29 cellular contexts compared by ENCODE assay signal in the genomic region with DNA sequence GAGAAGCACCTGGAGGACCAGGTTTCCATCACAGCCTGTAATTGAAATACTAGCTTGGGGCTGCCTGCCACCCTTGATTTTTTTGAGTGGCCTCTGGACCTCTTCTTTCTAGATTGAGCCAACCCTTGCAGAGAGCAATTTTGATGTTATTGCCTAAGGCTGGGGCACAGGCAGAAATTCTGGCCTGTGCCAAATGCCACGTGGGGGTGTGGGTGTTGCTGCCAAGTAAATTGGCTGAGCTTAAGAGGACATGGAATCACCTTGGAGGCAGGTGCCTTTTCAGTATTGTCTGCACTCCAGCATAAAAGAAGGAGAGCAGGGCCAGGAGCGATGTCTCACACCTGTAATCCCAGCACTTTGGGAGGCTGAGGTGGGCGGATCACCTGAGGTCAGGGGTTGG.
"Had no signal": no experiment of that assay in that cellular context is flagged by ENCODE, and none has a peak within 500 bp of the region (broad histone marks: within the 10 kb centered on the region; RNA-seq: fewer than 3 reads in every experiment).

No MANE protein-coding gene starts in this region.

- H3K27ac ChIP-seq: ascending aorta, coronary artery, dorsolateral prefrontal cortex had no signal

- H3K9me3 Mint-ChIP-seq: activated CD4-positive, alpha-beta memory T cell treated with anti-CD3 and anti-CD28 coated beads for 36 hours; activated CD4-positive, alpha-beta T cell treated with anti-CD3 and anti-CD28 coated beads, Interleukin-2, amount 10 ng/mL, durations not matched to agents 24 days and 14 days; activated naive CD4-positive, alpha-beta T cell treated with anti-CD3 and anti-CD28 coated beads, Interleukin-2, amount 10 ng/mL, durations not matched to agents 7 days and 5 days; activated naive CD4-positive, alpha-beta T cell treated with anti-CD3 and anti-CD28 coated beads, Interleukin-2, amount 50 U/mL, for 72 hours; activated T-helper 1 cell treated with anti-CD3 and anti-CD28 coated beads, Interleukin-12 subunit alpha, Interleukin-12 subunit beta, Interleukin-2, Interleukin-4 antibody, amounts not matched to agents 30 ng/mL and 10 ng/mL and 1 ng/mL, durations not matched to agents 14 hours and 24 hours and 36 hours; activated T-helper 2 cell treated with anti-CD3 and anti-CD28 coated beads, Interferon-gamma antibody, Interleukin-2, Interleukin-4, amounts not matched to agents 10 μg/mL and 5 μg/mL and 100 μg/mL, durations not matched to agents 14 hours and 24 hours and 36 hours; central memory CD8-positive, alpha-beta T cell; dendritic cell treated with granulocyte-macrophage colony-stimulating factor and Interleukin-4, amounts not matched to agents 40 ng/mL and 50 ng/mL, for 4 days; T-helper 2 cell treated with Interferon-gamma antibody and Interleukin-4, amounts not matched to agents 5 μg/mL and 100 μg/mL, for 36 hours had no signal

- H3K4me3 Mint-ChIP-seq: activated CD4-positive, alpha-beta memory T cell treated with anti-CD3 and anti-CD28 coated beads for 36 hours; activated CD4-positive, alpha-beta T cell treated with anti-CD3 and anti-CD28 coated beads for 36 hours; activated CD4-positive, alpha-beta T cell treated with anti-CD3 and anti-CD28 coated beads, Interleukin-2, amount 10 ng/mL, durations not matched to agents 24 days and 14 days; activated CD8-positive, alpha-beta memory T cell treated with anti-CD3 and anti-CD28 coated beads, Interleukin-2, amount 10 ng/mL, durations not matched to agents 7 days and 5 days; activated CD8-positive, alpha-beta T cell treated with anti-CD3 and anti-CD28 coated beads, Interleukin-2, amount 10 ng/mL, durations not matched to agents 7 days and 5 days; activated naive CD4-positive, alpha-beta T cell treated with anti-CD3 and anti-CD28 coated beads, Interleukin-2, amount 10 ng/mL, durations not matched to agents 7 days and 5 days; activated naive CD8-positive, alpha-beta T cell treated with anti-CD3 and anti-CD28 coated beads, Interleukin-2, amount 10 ng/mL, durations not matched to agents 7 days and 5 days; activated T-helper 1 cell treated with anti-CD3 and anti-CD28 coated beads, Interleukin-12 subunit alpha, Interleukin-12 subunit beta, Interleukin-2, Interleukin-4 antibody, amounts not matched to agents 30 ng/mL and 10 ng/mL and 1 ng/mL, durations not matched to agents 14 hours and 24 hours and 36 hours; brain; central memory CD8-positive, alpha-beta T cell; dendritic cell treated with granulocyte-macrophage colony-stimulating factor and Interleukin-4, amounts not matched to agents 40 ng/mL and 50 ng/mL, for 4 days; endodermal cell; T-helper 2 cell treated with Interferon-gamma antibody and Interleukin-4, amounts not matched to agents 5 μg/mL and 100 μg/mL, for 36 hours had no signal

- H3K27me3 ChIP-seq: ascending aorta had no signal

- H3K4me3 ChIP-seq: ascending aorta, coronary artery, dorsolateral prefrontal cortex had no signal

- H3K36me3 Mint-ChIP-seq: activated CD4-positive, alpha-beta memory T cell treated with anti-CD3 and anti-CD28 coated beads for 36 hours; activated CD8-positive, alpha-beta memory T cell treated with anti-CD3 and anti-CD28 coated beads, Interleukin-2, amount 10 ng/mL, durations not matched to agents 7 days and 5 days; activated naive CD4-positive, alpha-beta T cell treated with anti-CD3 and anti-CD28 coated beads, Interleukin-2, amount 10 ng/mL, durations not matched to agents 7 days and 5 days; activated naive CD4-positive, alpha-beta T cell treated with anti-CD3 and anti-CD28 coated beads, Interleukin-2, amount 50 U/mL, for 72 hours; activated naive CD8-positive, alpha-beta T cell treated with anti-CD3 and anti-CD28 coated beads, Interleukin-2, amount 10 ng/mL, durations not matched to agents 7 days and 5 days; brain had no signal

- H3K27me3 Mint-ChIP-seq: activated CD4-positive, alpha-beta memory T cell treated with anti-CD3 and anti-CD28 coated beads for 36 hours; activated CD4-positive, alpha-beta T cell treated with anti-CD3 and anti-CD28 coated beads for 36 hours; activated CD4-positive, alpha-beta T cell treated with anti-CD3 and anti-CD28 coated beads, Interleukin-2, amount 10 ng/mL, durations not matched to agents 24 days and 14 days; activated CD8-positive, alpha-beta memory T cell treated with anti-CD3 and anti-CD28 coated beads, Interleukin-2, amount 10 ng/mL, durations not matched to agents 7 days and 5 days; activated naive CD4-positive, alpha-beta T cell treated with anti-CD3 and anti-CD28 coated beads, Interleukin-2, amount 10 ng/mL, durations not matched to agents 7 days and 5 days; activated naive CD8-positive, alpha-beta T cell treated with anti-CD3 and anti-CD28 coated beads, Interleukin-2, amount 10 ng/mL, durations not matched to agents 7 days and 5 days; central memory CD8-positive, alpha-beta T cell; dendritic cell treated with granulocyte-macrophage colony-stimulating factor and Interleukin-4, amounts not matched to agents 40 ng/mL and 50 ng/mL, for 4 days had no signal

- H3K27ac Mint-ChIP-seq: activated CD4-positive, alpha-beta memory T cell treated with anti-CD3 and anti-CD28 coated beads for 36 hours; activated CD4-positive, alpha-beta T cell treated with anti-CD3 and anti-CD28 coated beads for 36 hours; activated CD4-positive, alpha-beta T cell treated with anti-CD3 and anti-CD28 coated beads, Interleukin-2, amount 10 ng/mL, durations not matched to agents 24 days and 14 days; activated CD8-positive, alpha-beta memory T cell treated with anti-CD3 and anti-CD28 coated beads, Interleukin-2, amount 10 ng/mL, durations not matched to agents 7 days and 5 days; activated CD8-positive, alpha-beta T cell treated with anti-CD3 and anti-CD28 coated beads, Interleukin-2, amount 10 ng/mL, durations not matched to agents 7 days and 5 days; activated naive CD4-positive, alpha-beta T cell treated with anti-CD3 and anti-CD28 coated beads, Interleukin-2, amount 10 ng/mL, durations not matched to agents 7 days and 5 days; activated naive CD4-positive, alpha-beta T cell treated with anti-CD3 and anti-CD28 coated beads, Interleukin-2, amount 50 U/mL, for 72 hours; activated naive CD8-positive, alpha-beta T cell treated with anti-CD3 and anti-CD28 coated beads, Interleukin-2, amount 10 ng/mL, durations not matched to agents 7 days and 5 days; activated T-helper 1 cell treated with anti-CD3 and anti-CD28 coated beads, Interleukin-12 subunit alpha, Interleukin-12 subunit beta, Interleukin-2, Interleukin-4 antibody, amounts not matched to agents 30 ng/mL and 10 ng/mL and 1 ng/mL, durations not matched to agents 14 hours and 24 hours and 36 hours; activated T-helper 2 cell treated with anti-CD3 and anti-CD28 coated beads, Interferon-gamma antibody, Interleukin-2, Interleukin-4, amounts not matched to agents 10 μg/mL and 5 μg/mL and 100 μg/mL, durations not matched to agents 14 hours and 24 hours and 36 hours; brain; dendritic cell treated with granulocyte-macrophage colony-stimulating factor and Interleukin-4, amounts not matched to agents 40 ng/mL and 50 ng/mL, for 4 days; endodermal cell; T-helper 2 cell treated with Interferon-gamma antibody and Interleukin-4, amounts not matched to agents 5 μg/mL and 100 μg/mL, for 36 hours had no signal

- H3K36me3 ChIP-seq: ascending aorta had no signal

- H3K4me1 ChIP-seq: ascending aorta had no signal

- H3K9me3 ChIP-seq: ascending aorta had no signal

- DNase-seq: activated CD4-positive, alpha-beta memory T cell treated with anti-CD3 and anti-CD28 coated beads for 36 hours; activated CD4-positive, alpha-beta T cell treated with anti-CD3 and anti-CD28 coated beads for 36 hours; activated CD4-positive, alpha-beta T cell treated with anti-CD3 and anti-CD28 coated beads, Interleukin-2, amount 10 ng/mL, durations not matched to agents 24 days and 14 days; activated CD4-positive, CD25-positive, alpha-beta regulatory T cell; activated CD4-positive, CD25-positive, alpha-beta regulatory T cell treated with anti-CD3 and anti-CD28 coated beads, Interleukin-2, amount 50 U/mL, for 72 hours; activated CD8-positive, alpha-beta memory T cell treated with anti-CD3 and anti-CD28 coated beads, Interleukin-2, amount 10 ng/mL, durations not matched to agents 7 days and 5 days; activated CD8-positive, alpha-beta memory T cell treated with anti-CD3 and anti-CD28 coated beads, Interleukin-2, amount 50 U/mL, for 4 hours; activated CD8-positive, alpha-beta T cell treated with anti-CD3 and anti-CD28 coated beads, Interleukin-2, amount 10 ng/mL, durations not matched to agents 7 days and 5 days; activated effector memory CD4-positive, alpha-beta T cell treated with anti-CD3 and anti-CD28 coated beads, Interleukin-2, amount 50 U/mL, for 16 hours; activated naive CD4-positive, alpha-beta T cell treated with anti-CD3 and anti-CD28 coated beads, Interleukin-2, amount 10 ng/mL, durations not matched to agents 7 days and 5 days; activated naive CD8-positive, alpha-beta T cell treated with anti-CD3 and anti-CD28 coated beads, Interleukin-2, amount 10 ng/mL, durations not matched to agents 7 days and 5 days; activated T-cell treated with anti-CD3 and anti-CD28 coated beads, Interleukin-2, amount 50 U/mL, for 1 hour; activated T-cell treated with anti-CD3 and anti-CD28 coated beads, Interleukin-2, amount 50 U/mL, for 48 hours; dorsolateral prefrontal cortex; effector memory CD4-positive, alpha-beta T cell; endodermal cell; foreskin fibroblast; head of caudate nucleus; hypothalamus; T1000 had no signal

- H3K4me1 Mint-ChIP-seq: activated CD4-positive, alpha-beta T cell treated with anti-CD3 and anti-CD28 coated beads for 36 hours; activated CD4-positive, alpha-beta T cell treated with anti-CD3 and anti-CD28 coated beads, Interleukin-2, amount 10 ng/mL, durations not matched to agents 24 days and 14 days; activated CD8-positive, alpha-beta memory T cell treated with anti-CD3 and anti-CD28 coated beads, Interleukin-2, amount 10 ng/mL, durations not matched to agents 7 days and 5 days; activated naive CD4-positive, alpha-beta T cell treated with anti-CD3 and anti-CD28 coated beads, Interleukin-2, amount 10 ng/mL, durations not matched to agents 7 days and 5 days; activated naive CD8-positive, alpha-beta T cell treated with anti-CD3 and anti-CD28 coated beads, Interleukin-2, amount 10 ng/mL, durations not matched to agents 7 days and 5 days; brain; central memory CD8-positive, alpha-beta T cell had no signal
